Comparison of ENCODE assay signal across 22 cellular contexts in the genomic region with DNA sequence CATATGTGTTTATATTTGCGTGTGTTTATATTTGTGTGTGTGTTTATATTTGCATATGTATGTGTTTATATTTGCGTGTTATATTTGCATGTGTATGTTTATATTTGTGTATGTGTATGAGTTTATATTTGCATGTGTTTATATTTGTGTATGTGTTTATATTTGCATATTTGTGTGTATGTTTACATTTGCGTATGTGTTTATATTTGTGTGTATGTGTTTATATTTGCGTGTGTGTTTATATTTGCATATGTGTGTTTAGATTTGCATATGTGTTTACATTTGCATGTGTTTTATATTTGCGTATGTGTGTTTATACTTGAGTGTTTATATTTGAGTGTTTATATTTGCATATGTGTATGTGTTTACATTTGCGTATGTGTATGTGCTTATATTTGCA.
DNase-seq lines count a peak whose midpoint lies in the region; ATAC-seq, FAIRE-seq and TF ChIP-seq lines count a peak whose summit lies in the region.
"Had no signal": no experiment of that assay in that cellular context is flagged by ENCODE, and none has a peak within 500 bp of the region (broad histone marks: within the 10 kb centered on the region; RNA-seq: fewer than 3 reads in every experiment).

No MANE protein-coding gene starts in this region.

- H3K9me3 ChIP-seq in HEK293 (ENCODE audit: control insufficient read depth, insufficient read depth, low read depth, low read length) (no peaks in the 10 kb centered on the region), small intestine (ENCODE audit: control insufficient read depth, low read depth) (no peaks in the 10 kb centered on the region), heart right ventricle (no peaks in the 10 kb centered on the region)
- H3K9me3 ChIP-seq: Caco-2 had no signal

- intact Hi-C loops in heart right ventricle (cut with DNase I), result no loop called here

- WGBS in small intestine, 3 donors, result 78 to 87% (median 83%) methylated on average over 6 of the region's 6 CpGs
- WGBS in heart right ventricle, 2 donors, result 91 to 96% methylated on average over 6 of the region's 6 CpGs

- H3K4me3 ChIP-seq in HEK293 (ENCODE audit: low read depth, low read length) (no peak overlapping the region), small intestine (ENCODE audit: low read depth in 1 of 2, low read length in 2 of 2) (no peak overlapping the region), heart right ventricle (no peak overlapping the region)
- H3K4me3 ChIP-seq: BLaER1, GM12878, GM23248 had no signal

- ATAC-seq in heart right ventricle, result no peak
- ATAC-seq: CD8-positive, alpha-beta T cell; GM12878 had no signal

- no peak for DNase-seq in small intestine
- no peak for DNase-seq in NCI-H510A treated with DMSO at 0.1 percent for 48 hours (lab: John Stamatoyannopoulos, UW)
- DNase-seq in NCI-H345 (lab: John Stamatoyannopoulos, UW), result no peak
- no peak for DNase-seq in heart right ventricle
- DNase-seq: 8988T; Caco-2; CD4-positive, CD25-positive, alpha-beta regulatory T cell; CD8-positive, alpha-beta T cell; DMS153; DND-41; GDM1; GM23248; H7; HCEC 1CT had no signal

- FAIRE-seq in A204.1 (lab: Jason Lieb, UNC) (peak; percentile 61), endometrium (lab: Jason Lieb, UNC) (peak; percentile 59), small intestine (lab: Jason Lieb, UNC) (peak; percentile 76)
- FAIRE-seq: GM19239, H1 had no signal

- no peaks in the 10 kb centered on the region; the same call in 1 of the 2 replicates for H3K4me1 ChIP-seq in HEK293 (ENCODE audit: control insufficient read depth, insufficient read depth, low read length)
- H3K4me1 ChIP-seq in small intestine (ENCODE audit: control insufficient read depth in 2 of 2, insufficient read depth in 1 of 2, low read depth in 1 of 2, low read length in 1 of 2), result no peaks in the 10 kb centered on the region
- H3K4me1 ChIP-seq in heart right ventricle, result peaks cover 7 to 36% (median 15%) of the 10 kb centered on the region in 9 donors
- H3K4me1 ChIP-seq: Caco-2 had no signal

- CTCF ChIA-PET in HEK293 (lab: Yijun Ruan, JAX), result no interaction called here

- H3K27ac ChIP-seq in HEK293 (ENCODE audit: extremely low read depth, low read depth, low read length) (no peak overlapping the region), small intestine (ENCODE audit: low read depth in 1 of 2, low read length in 1 of 2) (no peak overlapping the region), heart right ventricle (no peak overlapping the region)
- H3K27ac ChIP-seq: BLaER1, C4-2B, GM23248 had no signal

- H3K27me3 ChIP-seq in small intestine (ENCODE audit: control insufficient read depth in 2 of 2, insufficient read depth in 2 of 2, low read length in 2 of 2) (no peaks in the 10 kb centered on the region), heart right ventricle (no peaks in the 10 kb centered on the region)
- H3K27me3 ChIP-seq: BLaER1 had no signal

- POLR2A ChIA-PET in HEK293 (lab: Yijun Ruan, JAX), result no interaction called here

- TF ChIP-seq CTCF in HEK293 (tag by site-specific recombination; IDR thresholded peaks at IDR 0.05) (no peak), heart right ventricle (IDR thresholded peaks at IDR 0.05) (no peak)

- H3K36me3 ChIP-seq in HEK293 (ENCODE audit: control insufficient read depth in 2 of 2, insufficient read depth in 1 of 2, low read length in 2 of 2), result no peaks in the 10 kb centered on the region
- H3K36me3 ChIP-seq in small intestine (ENCODE audit: control insufficient read depth in 2 of 2, insufficient read depth in 2 of 2, low read length in 2 of 2), result no peaks in the 10 kb centered on the region
- no peaks in the 10 kb centered on the region for H3K36me3 ChIP-seq in heart right ventricle
- H3K36me3 ChIP-seq: BLaER1 had no signal

TF ChIP-seq in HEK293, 187 proteins besides CTCF, POLR2A, EP300 and RAD21:
- TF ChIP-seq ZNF776 (tag by site-specific recombination; IDR thresholded peaks at IDR 0.05; ENCODE audit: borderline replicate concordance) (0 out of 2 replicates have a peak, but pooled peaks have one; percentile 8), ZFP41 (tag by site-specific recombination; IDR thresholded peaks at IDR 0.05; ENCODE audit: borderline replicate concordance) (no peak), ZNF132 (tag by site-specific recombination; IDR thresholded peaks at IDR 0.05; ENCODE audit: borderline replicate concordance) (no peak), ZNF302 (tag by site-specific recombination; IDR thresholded peaks at IDR 0.05; ENCODE audit: low read depth) (0 out of 2 replicates have a peak, but pooled peaks have one; percentile 5)
- TF ChIP-seq, protein P1, sequence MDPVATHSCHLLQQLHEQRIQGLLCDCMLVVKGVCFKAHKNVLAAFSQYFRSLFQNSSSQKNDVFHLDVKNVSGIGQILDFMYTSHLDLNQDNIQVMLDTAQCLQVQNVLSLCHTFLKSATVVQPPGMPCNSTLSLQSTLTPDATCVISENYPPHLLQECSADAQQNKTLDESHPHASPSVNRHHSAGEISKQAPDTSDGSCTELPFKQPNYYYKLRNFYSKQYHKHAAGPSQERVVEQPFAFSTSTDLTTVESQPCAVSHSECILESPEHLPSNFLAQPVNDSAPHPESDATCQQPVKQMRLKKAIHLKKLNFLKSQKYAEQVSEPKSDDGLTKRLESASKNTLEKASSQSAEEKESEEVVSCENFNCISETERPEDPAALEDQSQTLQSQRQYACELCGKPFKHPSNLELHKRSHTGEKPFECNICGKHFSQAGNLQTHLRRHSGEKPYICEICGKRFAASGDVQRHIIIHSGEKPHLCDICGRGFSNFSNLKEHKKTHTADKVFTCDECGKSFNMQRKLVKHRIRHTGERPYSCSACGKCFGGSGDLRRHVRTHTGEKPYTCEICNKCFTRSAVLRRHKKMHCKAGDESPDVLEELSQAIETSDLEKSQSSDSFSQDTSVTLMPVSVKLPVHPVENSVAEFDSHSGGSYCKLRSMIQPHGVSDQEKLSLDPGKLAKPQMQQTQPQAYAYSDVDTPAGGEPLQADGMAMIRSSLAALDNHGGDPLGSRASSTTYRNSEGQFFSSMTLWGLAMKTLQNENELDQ (tag by site-specific recombination; IDR thresholded peaks at IDR 0.05; ENCODE audit: low read depth), result no peak
